ENCODE assay signal across 8 cellular contexts in the genomic region with DNA sequence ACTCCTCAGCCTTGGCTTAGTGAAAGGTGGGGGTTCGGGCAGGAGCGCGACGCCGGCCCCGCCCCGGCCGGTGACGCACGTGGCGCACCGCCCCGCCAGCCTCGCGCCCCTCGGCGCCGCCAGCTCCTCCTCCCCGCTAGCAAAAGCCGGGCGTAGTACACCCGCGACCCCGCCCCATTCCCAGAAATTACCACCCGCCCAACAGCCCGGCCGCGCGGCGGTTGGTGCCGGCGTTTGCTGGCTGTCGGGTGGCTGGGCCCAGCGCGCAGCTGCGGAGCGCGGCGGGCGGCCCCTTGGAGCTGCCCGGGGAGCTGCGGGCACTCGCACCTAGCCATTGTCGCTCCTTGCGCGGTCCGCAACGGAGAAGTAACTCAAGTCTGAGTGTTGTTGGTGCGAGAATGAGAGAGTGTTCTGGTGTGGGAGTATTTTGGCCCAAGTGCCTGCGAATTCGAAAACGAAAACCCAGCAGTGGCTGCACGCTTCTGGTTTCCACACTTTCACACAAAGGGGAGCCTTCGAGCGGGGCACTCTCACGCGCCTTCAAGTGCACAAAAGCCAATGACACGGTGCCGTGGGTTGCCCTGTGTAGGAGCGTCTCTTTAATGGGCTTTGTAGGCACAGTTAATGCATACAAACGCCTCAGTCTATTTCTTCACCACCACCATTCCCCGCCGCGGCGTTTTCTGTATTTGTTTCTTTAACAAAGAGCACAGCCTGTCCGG. TPM values are rescaled to one million over a fixed set of nuclear protein-coding genes. Genes with fewer than 3 reads are reported as not detected.
DNase-seq lines count a peak whose midpoint lies in the region; ATAC-seq, FAIRE-seq and TF ChIP-seq lines count a peak whose summit lies in the region.

No MANE protein-coding gene starts in this region.

- H3K27me3 ChIP-seq in pancreas (no peaks in the 10 kb centered on the region), thyroid gland (no peaks in the 10 kb centered on the region)

- no peaks in the 10 kb centered on the region for H3K9me3 Mint-ChIP-seq in activated naive CD8-positive, alpha-beta T cell (ENCODE audit: low read depth)

- H3K4me1 ChIP-seq in pancreas (peaks cover 0 to 10% (median 0%) of the 10 kb centered on the region in 3 donors), thyroid gland (peaks cover 6 to 13% of the 10 kb centered on the region in 2 donors)

- H3K9me3 ChIP-seq in pancreas: no peaks in the 10 kb centered on the region
- no peaks in the 10 kb centered on the region for H3K9me3 ChIP-seq in thyroid gland

- peak overlapping the region; percentile 66 for H3K27ac Mint-ChIP-seq in activated naive CD8-positive, alpha-beta T cell

- ATAC-seq in HG02642 (IDR thresholded peaks at IDR 0.05; ENCODE audit: poor library complexity, unreplicated experiment) (peak; percentile 78), SK-N-SH treated with all-trans-retinoic acid at 6 μM for 48 hours (peak; percentile 81), pancreas (peak; percentile 75 to 85 (median 82))

- DNase-seq in GM12864 (ENCODE audit: low read depth) (peak; percentile 69), NCI-H1092 treated with DMSO at 0.1 percent for 48 hours (lab: John Stamatoyannopoulos, UW) (peak; percentile 95), head of caudate nucleus (peak; percentile 77 to 97 (median 94)), pancreas (peak; percentile 96 to 97 (median 97)), thyroid gland (peak; percentile 96 to 97)

- peak overlapping the region; percentile 99 to 100 (median 99) for H3K27ac ChIP-seq in pancreas
- H3K27ac ChIP-seq in thyroid gland: peak overlapping the region; percentile 93 to 100 (median 98)

- WGBS in pancreas, 2 donors: 1% methylated on average over 55 to 66 of the region's 66 CpGs
- WGBS in thyroid gland, 2 donors: 1 to 2% methylated on average over 13 to 22 of the region's 66 CpGs

- intact Hi-C loops in head of caudate nucleus (cut with DNase I) (loop anchor here (1.0 to 5.0 kb wide), 4 partner anchors 95 to 146 kb away; a partner anchor contains a TSS), pancreas (cut with DNase I) (no loop called here), thyroid gland (cut with DNase I) (loop anchor here (5.0 kb wide), 4 partner anchors 96 to 161 kb away; a partner anchor contains a TSS)

- H3K4me3 ChIP-seq in GM12864 (ENCODE audit: low read depth, low read length): peak overlapping the region; percentile 68
- H3K4me3 ChIP-seq in pancreas: peak overlapping the region; percentile 60 to 97 (median 89)
- H3K4me3 ChIP-seq in thyroid gland (replicated peaks in 1 of 3): peak overlapping the region; percentile 43 to 97 (median 91)

- H3K27me3 Mint-ChIP-seq in activated naive CD8-positive, alpha-beta T cell: no peaks in the 10 kb centered on the region

- no peak for FAIRE-seq in pancreas (lab: Jason Lieb, UNC)

- no peak for TF ChIP-seq CTCF in GM12864 (IDR thresholded peaks at IDR 0.05; ENCODE audit: low read depth, low read length, missing control alignments)
- TF ChIP-seq CTCF in pancreas (IDR thresholded peaks at IDR 0.05): no peak
- no peak for TF ChIP-seq CTCF in thyroid gland (IDR thresholded peaks at IDR 0.05)

- peak in 1 of 2 donors; percentile 96 for TF ChIP-seq POLR2A in thyroid gland (IDR thresholded peaks at IDR 0.05)

- H3K36me3 Mint-ChIP-seq in activated naive CD8-positive, alpha-beta T cell: no peaks in the 10 kb centered on the region

- H3K36me3 ChIP-seq in pancreas (no peaks in the 10 kb centered on the region), thyroid gland (no peaks in the 10 kb centered on the region)

- H3K4me1 Mint-ChIP-seq in activated naive CD8-positive, alpha-beta T cell (ENCODE audit: low read depth): peaks cover 16% of the 10 kb centered on the region

- H3K4me3 Mint-ChIP-seq in activated naive CD8-positive, alpha-beta T cell: peak overlapping the region; percentile 87

TF ChIP-seq in SK-N-SH treated with all-trans-retinoic acid at 6 μM for 48 hours, 23 proteins besides CTCF, POLR2A, EP300 and RAD21:
- TF ChIP-seq ESRRG (CRISPR knock-in tag; IDR thresholded peaks at IDR 0.05) (no peak), ZNF70 (CRISPR knock-in tag; IDR thresholded peaks at IDR 0.05) (peak; percentile 34; the same call in 1 of the 2 replicates), ISL1 (CRISPR knock-in tag; IDR thresholded peaks at IDR 0.05) (no peak)
- TF ChIP-seq, protein P1, sequence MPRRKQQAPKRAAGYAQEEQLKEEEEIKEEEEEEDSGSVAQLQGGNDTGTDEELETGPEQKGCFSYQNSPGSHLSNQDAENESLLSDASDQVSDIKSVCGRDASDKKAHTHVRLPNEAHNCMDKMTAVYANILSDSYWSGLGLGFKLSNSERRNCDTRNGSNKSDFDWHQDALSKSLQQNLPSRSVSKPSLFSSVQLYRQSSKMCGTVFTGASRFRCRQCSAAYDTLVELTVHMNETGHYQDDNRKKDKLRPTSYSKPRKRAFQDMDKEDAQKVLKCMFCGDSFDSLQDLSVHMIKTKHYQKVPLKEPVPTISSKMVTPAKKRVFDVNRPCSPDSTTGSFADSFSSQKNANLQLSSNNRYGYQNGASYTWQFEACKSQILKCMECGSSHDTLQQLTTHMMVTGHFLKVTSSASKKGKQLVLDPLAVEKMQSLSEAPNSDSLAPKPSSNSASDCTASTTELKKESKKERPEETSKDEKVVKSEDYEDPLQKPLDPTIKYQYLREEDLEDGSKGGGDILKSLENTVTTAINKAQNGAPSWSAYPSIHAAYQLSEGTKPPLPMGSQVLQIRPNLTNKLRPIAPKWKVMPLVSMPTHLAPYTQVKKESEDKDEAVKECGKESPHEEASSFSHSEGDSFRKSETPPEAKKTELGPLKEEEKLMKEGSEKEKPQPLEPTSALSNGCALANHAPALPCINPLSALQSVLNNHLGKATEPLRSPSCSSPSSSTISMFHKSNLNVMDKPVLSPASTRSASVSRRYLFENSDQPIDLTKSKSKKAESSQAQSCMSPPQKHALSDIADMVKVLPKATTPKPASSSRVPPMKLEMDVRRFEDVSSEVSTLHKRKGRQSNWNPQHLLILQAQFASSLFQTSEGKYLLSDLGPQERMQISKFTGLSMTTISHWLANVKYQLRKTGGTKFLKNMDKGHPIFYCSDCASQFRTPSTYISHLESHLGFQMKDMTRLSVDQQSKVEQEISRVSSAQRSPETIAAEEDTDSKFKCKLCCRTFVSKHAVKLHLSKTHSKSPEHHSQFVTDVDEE (CRISPR knock-in tag; IDR thresholded peaks at IDR 0.05): no peak

RNA-seq across cellular contexts. Expression of a gene that starts 1.0 kb away (rescaled TPM):
- total RNA-seq in pancreas (10 to 100 TPM; 16.6 to 31.6 (median 20.1) TPM), thyroid gland (10 to 100 TPM; 58.1 to 76.6 (median 65.0) TPM)
- polyA plus RNA-seq in pancreas: 10 to 100 TPM in 1 of 2 donors, 1 to 10 TPM in 1; 9.0 to 14.9 TPM

Comparison
In these comparisons a context has a peak if more than half of its experiments do, and no peak if none do; other contexts are left out.
1. Peak in every context shown above with its lines: DNase-seq, ATAC-seq, H3K4me3 ChIP-seq and H3K27ac ChIP-seq.
2. intact Hi-C loops: an anchor here in head of caudate nucleus (1.0 to 5.0 kb wide) and thyroid gland (5.0 kb wide); none called in pancreas.